13 cellular contexts compared by ENCODE assay signal in the genomic region with DNA sequence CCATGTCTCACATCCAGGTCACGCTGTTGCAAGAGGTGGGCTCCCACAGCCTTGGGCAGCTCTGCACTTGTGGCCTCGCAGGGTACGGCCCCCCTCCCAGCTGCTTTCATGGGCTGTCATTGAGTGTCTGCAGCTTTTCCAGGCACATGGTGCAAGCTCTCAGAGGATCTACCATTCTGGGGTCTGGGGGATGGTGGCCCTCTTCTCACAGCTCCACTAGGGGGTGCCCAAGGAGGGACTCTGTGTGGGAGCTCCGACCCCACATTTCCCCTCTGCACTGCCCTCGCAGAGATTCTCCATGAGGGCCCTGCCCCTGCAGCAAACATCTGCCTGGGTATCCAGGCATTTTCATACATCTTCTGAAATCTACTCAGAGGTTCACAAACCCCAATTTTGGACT.
"Had no signal": no experiment of that assay in that cellular context is flagged by ENCODE, and none has a peak within 500 bp of the region (broad histone marks: within the 10 kb centered on the region; RNA-seq: fewer than 3 reads in every experiment).

No MANE protein-coding gene starts in this region.

- H3K27me3 ChIP-seq: hepatocyte, thyroid gland had no signal

- H3K4me3 ChIP-seq: hepatocyte, thyroid gland had no signal

- H3K27ac ChIP-seq: hepatocyte, thyroid gland had no signal

- H3K4me1 ChIP-seq: thyroid gland had no signal

- DNase-seq: activated CD4-positive, alpha-beta T cell treated with anti-CD3 and anti-CD28 coated beads, Interleukin-2, amount 50 U/mL, for 1 hour; activated CD4-positive, CD25-positive, alpha-beta regulatory T cell; activated T-cell treated with anti-CD3 and anti-CD28 coated beads for 4 hours; amygdala; dermis blood vessel endothelial cell; retina; small intestine; thyroid gland had no signal

- H3K36me3 ChIP-seq: thyroid gland had no signal

- H3K4me1 Mint-ChIP-seq: brain; mesothelial cell of epicardium; stimulated activated effector memory CD8-positive, alpha-beta T cell treated with anti-CD3 and anti-CD28 coated beads, Interleukin-12 subunit alpha, Interleukin-12 subunit beta, amount 100 ng/mL, for 72 hours had no signal

- H3K9me3 ChIP-seq: thyroid gland had no signal

- ATAC-seq: activated naive CD4-positive, alpha-beta T cell treated with anti-CD3 and anti-CD28 coated beads, Interleukin-2, amount 50 U/mL, for 72 hours; stimulated activated effector memory CD8-positive, alpha-beta T cell treated with anti-CD3 and anti-CD28 coated beads, Interleukin-12 subunit alpha, Interleukin-12 subunit beta, amount 100 ng/mL, for 72 hours had no signal

- H3K9me3 Mint-ChIP-seq: mesothelial cell of epicardium had no signal

- H3K4me3 Mint-ChIP-seq: brain; mesothelial cell of epicardium; stimulated activated effector memory CD8-positive, alpha-beta T cell treated with anti-CD3 and anti-CD28 coated beads, Interleukin-12 subunit alpha, Interleukin-12 subunit beta, amount 100 ng/mL, for 72 hours had no signal

- H3K27ac Mint-ChIP-seq: activated naive CD4-positive, alpha-beta T cell treated with anti-CD3 and anti-CD28 coated beads, Interleukin-2, amount 50 U/mL, for 72 hours; brain; mesothelial cell of epicardium; stimulated activated effector memory CD8-positive, alpha-beta T cell treated with anti-CD3 and anti-CD28 coated beads, Interleukin-12 subunit alpha, Interleukin-12 subunit beta, amount 100 ng/mL, for 72 hours had no signal

- H3K36me3 Mint-ChIP-seq: activated naive CD4-positive, alpha-beta T cell treated with anti-CD3 and anti-CD28 coated beads, Interleukin-2, amount 50 U/mL, for 72 hours; brain; mesothelial cell of epicardium; stimulated activated effector memory CD8-positive, alpha-beta T cell treated with anti-CD3 and anti-CD28 coated beads, Interleukin-12 subunit alpha, Interleukin-12 subunit beta, amount 100 ng/mL, for 72 hours had no signal
